Comparison of ENCODE assay signal across 23 cellular contexts in genomic region chr3:115930922-115931321, GRCh38.
DNase-seq lines count a peak whose midpoint lies in the region; ATAC-seq, FAIRE-seq and TF ChIP-seq lines count a peak whose summit lies in the region.
"Had no signal": no experiment of that assay in that cellular context is flagged by ENCODE, and none has a peak within 500 bp of the region (broad histone marks: within the 10 kb centered on the region; RNA-seq: fewer than 3 reads in every experiment).

No MANE protein-coding gene starts in this region.

- WGBS in GM12878 (ENCODE audit: insufficient coverage, insufficient replicate concordance, low lambda C conversion rate, missing lambda C conversion rate), result 0% methylated on average over 3 of the region's 3 CpGs
- 72% methylated on average over 3 of the region's 3 CpGs for WGBS in SK-N-SH (ENCODE audit: low lambda C conversion rate)

- H3K4me1 ChIP-seq in GM12878 (ENCODE audit: control insufficient read depth, insufficient read depth, low read length) (peaks cover 11% of the 10 kb centered on the region; the same call in 1 of the 2 replicates), SK-N-SH (ENCODE audit: control insufficient read depth in 1 of 2, insufficient read depth in 2 of 2, low read depth in 1 of 2, low read length in 1 of 2) (peaks cover 0 to 13% of the 10 kb centered on the region in 2 experiments; a peak in 1 of 4 replicates)
- H3K4me1 ChIP-seq in CD4-positive, alpha-beta memory T cell (ENCODE audit: insufficient read depth, low read length), result no peaks in the 10 kb centered on the region
- H3K4me1 ChIP-seq: gastrocnemius medialis, parathyroid adenoma, upper lobe of right lung had no signal

- POLR2A ChIA-PET in GM12878 (lab: Charles Lee) (interaction anchor here (1.5 kb wide), 1 partner anchor 13 kb away, joined by 3 read pairs; no protein-coding TSS in a partner anchor), SK-N-SH (lab: Yijun Ruan, JAX) (no interaction called here)
- POLR2A ChIA-PET in CD4-positive, alpha-beta memory T cell (lab: Charles Lee; ENCODE audit: partially characterized antibody), result no interaction called here

- H3K36me3 ChIP-seq in GM12878 (ENCODE audit: control insufficient read depth in 2 of 2, insufficient read depth in 2 of 2, low read length in 1 of 2), result no peaks in the 10 kb centered on the region
- no peaks in the 10 kb centered on the region for H3K36me3 ChIP-seq in CD4-positive, alpha-beta memory T cell (ENCODE audit: insufficient read depth, low read length)
- no peaks in the 10 kb centered on the region for H3K36me3 ChIP-seq in SK-N-SH (replicated peaks in 1 of 2; ENCODE audit: control insufficient read depth in 1 of 2, insufficient read depth in 2 of 2, low read length in 1 of 2)
- H3K36me3 ChIP-seq: gastrocnemius medialis, upper lobe of right lung had no signal

- no peaks in the 10 kb centered on the region for H3K79me2 ChIP-seq in GM12878 (ENCODE audit: control insufficient read depth, insufficient read depth, low read length)
- H3K79me2 ChIP-seq in SK-N-SH (ENCODE audit: insufficient read depth), result no peaks in the 10 kb centered on the region
- H3K79me2 ChIP-seq: parathyroid adenoma had no signal

- H3K9me3 Mint-ChIP-seq in CD4-positive, alpha-beta memory T cell, result peaks cover 0 to 4% (median 0%) of the 10 kb centered on the region in 8 donors

- no peak overlapping the region for H3K27ac Mint-ChIP-seq in CD4-positive, alpha-beta memory T cell
- H3K27ac Mint-ChIP-seq: activated naive CD8-positive, alpha-beta T cell; memory B cell; naive B cell had no signal

- peak; percentile 49 for FAIRE-seq in GM12878 (lab: Jason Lieb, UNC)
- FAIRE-seq: GM18507 had no signal

- H3K9ac ChIP-seq in GM12878 (ENCODE audit: control insufficient read depth, insufficient read depth, low read length), result no peak overlapping the region
- no peak overlapping the region for H3K9ac ChIP-seq in SK-N-SH
- H3K9ac ChIP-seq: parathyroid adenoma had no signal

- H3K9me3 ChIP-seq in GM12878 (replicated peaks; ENCODE audit: control insufficient read depth, insufficient read depth, low read length), result no peaks in the 10 kb centered on the region
- H3K9me3 ChIP-seq in CD4-positive, alpha-beta memory T cell (ENCODE audit: control insufficient read depth in 1 of 2, low read length in 2 of 2), result no peaks in the 10 kb centered on the region
- no peaks in the 10 kb centered on the region for H3K9me3 ChIP-seq in SK-N-SH
- H3K9me3 ChIP-seq: gastrocnemius medialis, upper lobe of right lung had no signal

- CTCF ChIA-PET in GM12878 (lab: Yijun Ruan, JAX) (interaction anchor here (0.5 to 2.7 kb wide), 5 partner anchors 9 to 68 kb away, joined by 3 to 10 read pairs (median 4); no protein-coding TSS in a partner anchor), SK-N-SH (lab: Yijun Ruan, JAX) (interaction anchor here (1.1 kb wide), 1 partner anchor 94 kb away, joined by 3 read pairs; no protein-coding TSS in a partner anchor)
- CTCF ChIA-PET in CD4-positive, alpha-beta memory T cell (lab: Charles Lee; ENCODE audit: partially characterized antibody), result no interaction called here

- RAD21 ChIA-PET in GM12878 (lab: Charles Lee; ENCODE audit: unreplicated experiment), result interaction anchor here (1.1 kb wide), 1 partner anchor 15 kb away, joined by 3 read pairs; no protein-coding TSS in a partner anchor

- H3F3A ChIP-seq in SK-N-SH (replicated peaks; ENCODE audit: insufficient read depth), result no peaks in the 10 kb centered on the region

- peaks cover 4 to 8% of the 10 kb centered on the region in 2 donors for H3K27me3 Mint-ChIP-seq in CD4-positive, alpha-beta memory T cell

- peak; percentile 8 for DNase-seq in GM13977 (ENCODE audit: low spot score)
- peak; percentile 25 for DNase-seq in GM12878 (ENCODE audit: low read depth, low spot score)
- DNase-seq in KG1 (lab: John Stamatoyannopoulos, UW), result no peak
- DNase-seq in CD4-positive, alpha-beta memory T cell, result no peak
- DNase-seq in SK-N-SH, result no peak
- DNase-seq in UCSD-AML1 (lab: John Stamatoyannopoulos, UW; ENCODE audit: unreplicated experiment), result no peak
- DNase-seq: DMS79, erythroblast, gastrocnemius medialis, Kasumi-1, naive B cell, NCI-H1048, NCI-H2029, T1000, upper lobe of right lung had no signal

- H2AFZ ChIP-seq in GM12878 (ENCODE audit: control insufficient read depth, low read depth, low read length) (no peak overlapping the region), SK-N-SH (ENCODE audit: low read depth) (no peak overlapping the region)
- H2AFZ ChIP-seq: parathyroid adenoma had no signal

- H3K9me2 ChIP-seq in SK-N-SH, result no peaks in the 10 kb centered on the region

- H3K4me2 ChIP-seq in GM12878 (ENCODE audit: control insufficient read depth, insufficient read depth), result no peak overlapping the region
- H3K4me2 ChIP-seq in SK-N-SH, result no peak overlapping the region

- H3K4me1 Mint-ChIP-seq in CD4-positive, alpha-beta memory T cell, result no peaks in the 10 kb centered on the region
- H3K4me1 Mint-ChIP-seq: naive B cell had no signal

- no peak overlapping the region for H3K27ac ChIP-seq in GM12878 (ENCODE audit: control insufficient read depth, insufficient read depth)
- no peak overlapping the region for H3K27ac ChIP-seq in CD4-positive, alpha-beta memory T cell (ENCODE audit: low read depth, low read length)
- H3K27ac ChIP-seq in SK-N-SH (ENCODE audit: low read depth in 2 of 2, low read length in 1 of 2), result no peak overlapping the region
- H3K27ac ChIP-seq: gastrocnemius medialis, parathyroid adenoma, upper lobe of right lung had no signal

- SMC1A ChIA-PET in GM12878 (lab: Charles Lee; ENCODE audit: uncharacterized antibody, unreplicated experiment), result interaction anchor here (1.5 to 4.9 kb wide), 4 partner anchors 9 to 108 kb away, joined by 4 to 36 read pairs (median 10); no protein-coding TSS in a partner anchor

- no peak for TF ChIP-seq POLR2A in GM12878 (IDR thresholded peaks at IDR 0.05; ENCODE audit: low read depth, low read length)

- no peak overlapping the region for H3K4me3 Mint-ChIP-seq in CD4-positive, alpha-beta memory T cell
- H3K4me3 Mint-ChIP-seq: activated naive CD8-positive, alpha-beta T cell; memory B cell; naive B cell had no signal

- BruUV-seq in GM12878 (replicated peaks; lab: Mats Ljungman, UMichigan), result no TSS peak

- in situ Hi-C loops in GM13977 (cut with MboI; ENCODE audit: low pct_unique_long_range_greater_than_20kb, low sequenced_read_pairs, unreplicated experiment) (no loop called here), GM12878 (cut with MboI) (no loop called here)

- intact Hi-C loops in GM12878 (cut with micrococcal nuclease; ENCODE audit: unreplicated experiment), result no loop called here
- intact Hi-C loops in CD4-positive, alpha-beta memory T cell (cut with micrococcal nuclease), result no loop called here

- H3K4me3 ChIP-seq in GM12878, result no peak overlapping the region
- no peak overlapping the region for H3K4me3 ChIP-seq in CD4-positive, alpha-beta memory T cell (ENCODE audit: low read length in 2 of 2)
- H3K4me3 ChIP-seq in SK-N-SH (ENCODE audit: low read depth in 2 of 2, low read length in 1 of 2), result no peak overlapping the region
- H3K4me3 ChIP-seq: gastrocnemius medialis, upper lobe of right lung had no signal

- H4K20me1 ChIP-seq in GM12878 (ENCODE audit: control insufficient read depth, insufficient read depth) (no peaks in the 10 kb centered on the region), SK-N-SH (ENCODE audit: insufficient read depth) (no peaks in the 10 kb centered on the region)

- ATAC-seq in GM19463 (IDR thresholded peaks at IDR 0.05; ENCODE audit: unreplicated experiment), result peak; percentile 64
- peak; percentile 42 for ATAC-seq in HG02870 (IDR thresholded peaks at IDR 0.05; ENCODE audit: unreplicated experiment)
- peak; percentile 92 for ATAC-seq in GM12878
- ATAC-seq: activated CD4-positive, CD25-positive, alpha-beta regulatory T cell treated with anti-CD3 and anti-CD28 coated beads, Interleukin-2, amount 50 U/mL, for 24 hours; gastrocnemius medialis; sciatic nerve; upper lobe of right lung had no signal

- no peak for TF ChIP-seq EP300 in GM12878 (IDR thresholded peaks at IDR 0.05; ENCODE audit: borderline replicate concordance in 1 of 2, control insufficient read depth in 1 of 2, low read depth in 2 of 2, low read length in 2 of 2)
- no peak for TF ChIP-seq EP300 in SK-N-SH (IDR thresholded peaks at IDR 0.05; ENCODE audit: borderline replicate concordance in 1 of 2, low read depth in 1 of 2, low read length in 1 of 2)

- H3K27me3 ChIP-seq in GM12878 (replicated peaks in 1 of 2; ENCODE audit: control insufficient read depth in 2 of 2, insufficient read depth in 2 of 2, low read length in 1 of 2) (no peaks in the 10 kb centered on the region), SK-N-SH (ENCODE audit: insufficient read depth) (no peaks in the 10 kb centered on the region)
- H3K27me3 ChIP-seq in CD4-positive, alpha-beta memory T cell (ENCODE audit: insufficient read depth, low read length), result no peaks in the 10 kb centered on the region
- H3K27me3 ChIP-seq: gastrocnemius medialis, upper lobe of right lung had no signal

- no peak for TF ChIP-seq CTCF in GM13977 (IDR thresholded peaks at IDR 0.05; ENCODE audit: extremely low read depth, insufficient read depth, missing control alignments)
- no peak for TF ChIP-seq CTCF in GM12878 (IDR thresholded peaks at IDR 0.05 in 2 of 3, conservative IDR thresholded peaks at IDR 0.05 in 1 of 3; ENCODE audit: control insufficient read depth in 2 of 3, extremely low read depth in 1 of 3, insufficient read depth in 1 of 3, low read depth in 3 of 3, low read length in 3 of 3)
- no peak for TF ChIP-seq CTCF in SK-N-SH (IDR thresholded peaks at IDR 0.05)

- no peaks in the 10 kb centered on the region for H3K36me3 Mint-ChIP-seq in CD4-positive, alpha-beta memory T cell
- H3K36me3 Mint-ChIP-seq: activated naive CD8-positive, alpha-beta T cell; memory B cell; naive B cell had no signal

- TF ChIP-seq RAD21 in GM12878 (IDR thresholded peaks at IDR 0.05; ENCODE audit: insufficient read depth, low read depth, low read length), result no peak
- no peak for TF ChIP-seq RAD21 in SK-N-SH (IDR thresholded peaks at IDR 0.05; ENCODE audit: low read length)

TF ChIP-seq in SK-N-SH, 30 proteins besides CTCF, POLR2A, EP300 and RAD21 (continues in another document):
- TF ChIP-seq FOSL2 (IDR thresholded peaks at IDR 0.05; ENCODE audit: borderline replicate concordance, low read depth) (no peak), MAX (IDR thresholded peaks at IDR 0.05; ENCODE audit: low read depth) (no peak), RCOR1 (IDR thresholded peaks at IDR 0.05; ENCODE audit: low read length) (no peak), JUND (IDR thresholded peaks at IDR 0.05) (no peak)

Comparison
In these comparisons a context has a peak if more than half of its experiments do, and no peak if none do; other contexts are left out.
1. DNase-seq: peak in GM13977 (single experiment) and GM12878 (single experiment); none in KG1 (single experiment), CD4-positive, alpha-beta memory T cell (0 of 5), SK-N-SH (single experiment) and UCSD-AML1 (single experiment).
2. ATAC-seq: peak in every context shown above with its lines; median percentile 92 in GM12878; 64 in GM19463; 42 in HG02870.